ENCODE assay signal across 8 cellular contexts in the genomic region with DNA sequence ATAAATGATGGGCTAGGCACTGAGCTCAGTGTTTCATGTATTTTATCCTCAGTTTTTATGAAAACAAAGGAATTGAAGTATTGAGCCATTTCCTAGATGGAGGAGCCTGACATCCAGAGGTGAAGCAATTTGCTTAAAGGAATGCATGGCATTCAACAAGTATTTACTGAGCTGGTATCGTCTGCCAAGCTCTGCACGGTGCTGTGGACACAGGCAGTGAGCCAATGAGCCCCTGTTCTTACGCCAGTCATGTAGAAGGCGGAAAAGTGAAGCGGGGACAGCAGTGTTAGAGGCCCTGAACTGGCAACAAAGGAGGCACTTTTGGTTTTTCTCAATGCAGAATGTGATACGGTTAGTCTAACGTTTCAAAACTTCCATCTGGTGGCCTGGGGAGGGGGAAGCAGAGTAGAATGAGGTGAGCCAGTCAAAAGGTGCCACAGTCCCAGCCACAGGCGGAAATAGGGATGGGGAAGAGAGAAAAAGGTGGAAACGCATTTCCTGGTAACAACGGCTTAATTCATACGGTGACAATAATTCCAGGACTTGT.
DNase-seq lines count a peak whose midpoint lies in the region; ATAC-seq, FAIRE-seq and TF ChIP-seq lines count a peak whose summit lies in the region.
"Had no signal": no experiment of that assay in that cellular context is flagged by ENCODE, and none has a peak within 500 bp of the region (broad histone marks: within the 10 kb centered on the region; RNA-seq: fewer than 3 reads in every experiment).

No MANE protein-coding gene starts in this region.

- in situ Hi-C loops in IMR-90 (cut with MboI; ENCODE audit: low sequenced_read_pairs), result no loop called here
- in situ Hi-C loops in astrocyte of the spinal cord (cut with HindIII; ENCODE audit: low sequenced_read_pairs), result no loop called here

- peak; percentile 27 for ATAC-seq in IMR-90 (ENCODE audit: low read depth)
- peak; percentile 29 for ATAC-seq in thoracic aorta (ENCODE audit: insufficient number of reproducible peaks, low FRiP score, low read depth)
- ATAC-seq in GM21786 (IDR thresholded peaks at IDR 0.05; ENCODE audit: unreplicated experiment), result no peak

- dilution Hi-C loops in IMR-90 (cut with HindIII; ENCODE audit: low sequenced_read_pairs, unreplicated experiment), result no loop called here

- H3K4me2 ChIP-seq in IMR-90 (ENCODE audit: low read depth, low read length), result no peak overlapping the region

- peak overlapping the region; percentile 65 for H2BK5ac ChIP-seq in IMR-90 (ENCODE audit: low read depth, low read length, poor library complexity, severe bottlenecking)

- H3K23ac ChIP-seq in IMR-90 (ENCODE audit: low read depth, low read length), result peak overlapping the region; percentile 57; the same call in 1 of the 2 replicates

- 22% methylated on average over 9 of the region's 11 CpGs; no CpG with 5 or more reads in 1 of the 2 experiments for WGBS in IMR-90 (ENCODE audit: extremely low coverage in 2 of 2, insufficient read length in 1 of 2), 2 experiments

- no peaks in the 10 kb centered on the region for H4K20me1 ChIP-seq in IMR-90 (ENCODE audit: insufficient read depth, low read length)

- peak overlapping the region; percentile 89 for H2AK9ac ChIP-seq in IMR-90 (replicated peaks; ENCODE audit: low read depth, low read length, poor library complexity)

- DNase-seq in IMR-90 (peak; percentile 95), astrocyte of the spinal cord (ENCODE audit: low read depth, low spot score) (peak; percentile 93), kidney (peak; percentile 85), thoracic aorta (ENCODE audit: low spot score) (no peak), NCI-H187 treated with DMSO at 0.1 percent for 48 hours (lab: John Stamatoyannopoulos, UW) (no peak)
- DNase-seq in activated CD4-positive, alpha-beta T cell treated with anti-CD3 and anti-CD28 coated beads, Interleukin-2, amount 50 U/mL, for 4 hours, result no peak
- DNase-seq: activated B cell treated with CpG ODN at 0.5 μM for 24 hours had no signal

- FAIRE-seq in kidney (lab: Jason Lieb, UNC), result no peak

- H3K36me3 ChIP-seq in IMR-90 (ENCODE audit: control insufficient read depth, insufficient read depth, low read length) (peaks cover 45% of the 10 kb centered on the region), kidney (ENCODE audit: control insufficient read depth in 1 of 2, insufficient read depth in 2 of 2, low read length in 2 of 2) (no peaks in the 10 kb centered on the region), thoracic aorta (peaks cover 1% of the 10 kb centered on the region)

- peak overlapping the region; percentile 93 for H2AK5ac ChIP-seq in IMR-90 (ENCODE audit: low read depth, low read length)

- H2BK15ac ChIP-seq in IMR-90 (ENCODE audit: low read depth, low read length), result peak overlapping the region; percentile 22; the same call in 2 of the 3 replicates

- H3K9ac ChIP-seq in IMR-90 (ENCODE audit: low read depth, low read length), result peak overlapping the region; percentile 41
- peak overlapping the region in 1 of 2 donors; percentile 27 for H3K9ac ChIP-seq in kidney (ENCODE audit: low read length in 2 of 2)

- peak overlapping the region; percentile 92 for H4K91ac ChIP-seq in IMR-90 (ENCODE audit: insufficient read depth, low read depth, low read length)

- H4K8ac ChIP-seq in IMR-90 (ENCODE audit: low read depth in 2 of 2, low read length in 2 of 2), result peak overlapping the region; percentile 20 to 75

- peaks cover 31 to 86% of the 10 kb centered on the region in 2 experiments for H3K79me1 ChIP-seq in IMR-90 (ENCODE audit: low read depth in 1 of 2, low read length in 2 of 2)

- intact Hi-C loops in IMR-90 (cut with micrococcal nuclease) (loop anchor here (2.0 kb wide), 1 partner anchor 133 kb away; a partner anchor contains a TSS), kidney (cut with DNase I) (loop anchor here (10.0 kb wide), 1 partner anchor 179 kb away; no protein-coding TSS in a partner anchor)

- H2AFZ ChIP-seq in IMR-90 (replicated peaks; ENCODE audit: low read length, poor library complexity), result peak overlapping the region; percentile 46

- peaks cover 22% of the 10 kb centered on the region for H3K9me1 ChIP-seq in IMR-90 (ENCODE audit: insufficient read depth, low read length)

- peak overlapping the region; percentile 82 for H2BK120ac ChIP-seq in IMR-90 (ENCODE audit: low read depth, low read length)

- POLR2A ChIA-PET in IMR-90 (lab: Charles Lee; ENCODE audit: unreplicated experiment), result no interaction called here

- H3K4me3 ChIP-seq in IMR-90 (ENCODE audit: insufficient read depth, low read depth, low read length) (no peak overlapping the region), astrocyte of the spinal cord (ENCODE audit: low read depth, low read length) (no peak overlapping the region), kidney (ENCODE audit: low read length in 2 of 2) (no peak overlapping the region), thoracic aorta (peak overlapping the region; percentile 45)

- H3K27ac ChIP-seq in IMR-90 (ENCODE audit: insufficient read depth, low read length), result peak overlapping the region; percentile 84
- peak overlapping the region; percentile 83 to 93 for H3K27ac ChIP-seq in kidney (ENCODE audit: low read depth in 2 of 2, low read length in 2 of 2)
- H3K27ac ChIP-seq in thoracic aorta, result peak overlapping the region; percentile 73 to 85

- CTCF ChIA-PET in IMR-90 (lab: Yijun Ruan, JAX), result interaction anchor here (0.6 to 0.9 kb wide), 3 partner anchors 124 to 334 kb away, joined by 3 read pairs; no protein-coding TSS in a partner anchor

- peak overlapping the region; percentile 68 for H3K18ac ChIP-seq in IMR-90 (ENCODE audit: low read depth, low read length)

- peak overlapping the region; percentile 55 for H3K56ac ChIP-seq in IMR-90 (ENCODE audit: extremely low read depth, insufficient read depth, low read length)

- TF ChIP-seq POLR2A in IMR-90 (IDR thresholded peaks at IDR 0.05; ENCODE audit: low read depth, low read length), result no peak

- H3K27me3 ChIP-seq in IMR-90 (ENCODE audit: control insufficient read depth, insufficient read depth, low read length) (no peaks in the 10 kb centered on the region), thoracic aorta (replicated peaks; ENCODE audit: insufficient read depth) (no peaks in the 10 kb centered on the region)

- TF ChIP-seq CTCF in IMR-90 (conservative IDR thresholded peaks at IDR 0.05; ENCODE audit: low read depth, low read length), result no peak
- no peak for TF ChIP-seq CTCF in astrocyte of the spinal cord (IDR thresholded peaks at IDR 0.05; ENCODE audit: low read depth, low read length)
- no peak for TF ChIP-seq CTCF in kidney (IDR thresholded peaks at IDR 0.05; ENCODE audit: borderline replicate concordance, extremely low read depth, insufficient read depth)
- TF ChIP-seq CTCF in thoracic aorta (IDR thresholded peaks at IDR 0.05), result no peak

- H3K4me1 ChIP-seq in IMR-90 (ENCODE audit: control insufficient read depth, insufficient read depth, low read length), result peaks cover 38% of the 10 kb centered on the region
- H3K4me1 ChIP-seq in kidney (ENCODE audit: control insufficient read depth in 1 of 2, insufficient read depth in 1 of 2, low read depth in 1 of 2, low read length in 2 of 2), result peaks cover 27 to 35% of the 10 kb centered on the region in 2 donors
- H3K4me1 ChIP-seq in thoracic aorta (ENCODE audit: control insufficient read depth in 1 of 2, low read depth in 2 of 2), result peaks cover 21 to 49% of the 10 kb centered on the region in 2 donors

- peak overlapping the region; percentile 78 for H2BK20ac ChIP-seq in IMR-90 (ENCODE audit: low read depth, low read length)

- peak overlapping the region; percentile 83 for H3K4ac ChIP-seq in IMR-90 (ENCODE audit: low read depth, low read length)

- peak overlapping the region; percentile 88 for H3K14ac ChIP-seq in IMR-90 (replicated peaks; ENCODE audit: low read depth, low read length)

- H3K9me3 ChIP-seq in IMR-90 (ENCODE audit: control insufficient read depth, insufficient read depth, low read length) (peaks cover 12% of the 10 kb centered on the region), kidney (ENCODE audit: control insufficient read depth in 1 of 2, low read length in 2 of 2) (no peaks in the 10 kb centered on the region), thoracic aorta (no peaks in the 10 kb centered on the region)

- peak; percentile 2; the same call in 1 of the 2 replicates for TF ChIP-seq RAD21 in IMR-90 (IDR thresholded peaks at IDR 0.05; ENCODE audit: low read length)

- no TSS peak for BruUV-seq in IMR-90 (replicated peaks; lab: Mats Ljungman, UMichigan)

- peak overlapping the region; percentile 77 for H4K5ac ChIP-seq in IMR-90 (ENCODE audit: low read depth, low read length)

TF ChIP-seq in IMR-90, 13 proteins besides CTCF, POLR2A, EP300 and RAD21:
- TF ChIP-seq BHLHE40 (IDR thresholded peaks at IDR 0.05; ENCODE audit: low read depth, low read length), result peak; percentile 41; the same call in 1 of the 2 replicates
- TF ChIP-seq, protein P1, sequence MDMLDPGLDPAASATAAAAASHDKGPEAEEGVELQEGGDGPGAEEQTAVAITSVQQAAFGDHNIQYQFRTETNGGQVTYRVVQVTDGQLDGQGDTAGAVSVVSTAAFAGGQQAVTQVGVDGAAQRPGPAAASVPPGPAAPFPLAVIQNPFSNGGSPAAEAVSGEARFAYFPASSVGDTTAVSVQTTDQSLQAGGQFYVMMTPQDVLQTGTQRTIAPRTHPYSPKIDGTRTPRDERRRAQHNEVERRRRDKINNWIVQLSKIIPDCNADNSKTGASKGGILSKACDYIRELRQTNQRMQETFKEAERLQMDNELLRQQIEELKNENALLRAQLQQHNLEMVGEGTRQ (IDR thresholded peaks at IDR 0.05; ENCODE audit: low read depth, low read length), result no peak
- TF ChIP-seq CEBPB (IDR thresholded peaks at IDR 0.05; ENCODE audit: low read depth, low read length), result peak; percentile 95

Comparison
In these comparisons a context has a peak if more than half of its experiments do, and no peak if none do; other contexts are left out.
1. DNase-seq: peak in IMR-90 (single experiment), astrocyte of the spinal cord (single experiment) and kidney (single experiment); none in thoracic aorta (single experiment), NCI-H187 treated with DMSO at 0.1 percent for 48 hours (single experiment) and activated CD4-positive, alpha-beta T cell treated with anti-CD3 and anti-CD28 coated beads, Interleukin-2, amount 50 U/mL, for 4 hours (0 of 2).
2. Peak in every context shown above with its lines, with median percentiles within 50 percentile points of each other: H3K27ac ChIP-seq.